Comparison of ENCODE assay signal across 22 cellular contexts in the genomic region with DNA sequence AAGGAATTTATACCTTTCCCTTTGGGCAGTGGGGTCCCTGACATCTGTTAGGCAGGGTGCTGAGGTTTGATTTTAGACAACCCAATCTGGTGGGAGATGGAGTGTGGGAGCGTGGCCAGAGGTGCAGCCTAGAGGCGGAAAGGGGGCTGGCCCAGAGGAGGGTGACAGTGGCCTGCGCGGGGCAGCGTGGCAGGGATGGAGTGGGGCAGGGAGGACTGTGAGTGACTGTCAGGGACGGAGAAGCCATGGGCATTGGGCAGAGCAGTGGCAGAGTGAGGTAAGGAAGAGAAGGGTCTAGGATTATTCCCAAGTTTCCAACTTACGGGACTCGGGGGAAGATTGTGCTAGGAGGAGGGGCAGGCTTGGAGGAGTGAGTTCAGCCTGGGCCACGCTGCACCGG.
"Had no signal": no experiment of that assay in that cellular context is flagged by ENCODE, and none has a peak within 500 bp of the region (broad histone marks: within the 10 kb centered on the region; RNA-seq: fewer than 3 reads in every experiment).

No MANE protein-coding gene starts in this region.

- DNase-seq: activated CD4-positive, alpha-beta memory T cell treated with anti-CD3 and anti-CD28 coated beads for 36 hours; activated CD4-positive, alpha-beta T cell treated with anti-CD3 and anti-CD28 coated beads for 48 hours; activated naive CD4-positive, alpha-beta T cell treated with Interleukin-2 at 50 U/mL for 16 hours; activated T-cell treated with anti-CD3 and anti-CD28 coated beads, Interleukin-2, amount 50 U/mL, for 48 hours; anterior cingulate cortex; body of pancreas; caudate nucleus; effector memory CD4-positive, alpha-beta T cell; hippocampal formation; kidney glomerular epithelial cell; left lung; retina; sigmoid colon; stimulated activated CD4-positive, alpha-beta T cell treated with anti-CD3 and anti-CD28 coated beads, Interleukin-4, amount 100 ng/mL, for 24 hours; stimulated activated naive CD4-positive, alpha-beta T cell treated with Interleukin-2 at 50 U/mL for 16 hours; T-helper 17 cell; upper lobe of right lung had no signal

- H3K4me1 ChIP-seq: body of pancreas, left lung, upper lobe of right lung had no signal

- H3K9me3 Mint-ChIP-seq: activated CD4-positive, alpha-beta memory T cell treated with anti-CD3 and anti-CD28 coated beads for 36 hours; natural killer cell treated with Interleukin-12 subunit alpha and Interleukin-12 subunit beta and Interleukin-15 and Interleukin-18, amount 100 ng/mL, for 72 hours had no signal

- H3K27me3 Mint-ChIP-seq: activated CD4-positive, alpha-beta memory T cell treated with anti-CD3 and anti-CD28 coated beads for 36 hours; natural killer cell treated with Interleukin-12 subunit alpha and Interleukin-12 subunit beta and Interleukin-15 and Interleukin-18, amount 100 ng/mL, for 72 hours; T-helper 17 cell had no signal

- H3K4me3 ChIP-seq: body of pancreas, esophagus muscularis mucosa, left lung, sigmoid colon, upper lobe of right lung had no signal

- H3K4me3 Mint-ChIP-seq: activated CD4-positive, alpha-beta memory T cell treated with anti-CD3 and anti-CD28 coated beads for 36 hours; mesothelial cell of epicardium; natural killer cell treated with Interleukin-12 subunit alpha and Interleukin-12 subunit beta and Interleukin-15 and Interleukin-18, amount 100 ng/mL, for 72 hours had no signal

- H3K27ac Mint-ChIP-seq: activated CD4-positive, alpha-beta memory T cell treated with anti-CD3 and anti-CD28 coated beads for 36 hours; mesothelial cell of epicardium had no signal

- H3K9me3 ChIP-seq: body of pancreas, esophagus muscularis mucosa, sigmoid colon, upper lobe of right lung had no signal

- H3K27me3 ChIP-seq: body of pancreas, esophagus muscularis mucosa, left lung, sigmoid colon, upper lobe of right lung had no signal

- H3K36me3 Mint-ChIP-seq: mesothelial cell of epicardium; natural killer cell treated with Interleukin-12 subunit alpha and Interleukin-12 subunit beta and Interleukin-15 and Interleukin-18, amount 100 ng/mL, for 72 hours had no signal

- H3K27ac ChIP-seq: body of pancreas, esophagus muscularis mucosa, left lung, sigmoid colon, upper lobe of right lung had no signal

- H3K36me3 ChIP-seq: upper lobe of right lung had no signal

- FAIRE-seq: colon, frontal cortex had no signal
